ENCODE assay signal across 22 cellular contexts in the genomic region with DNA sequence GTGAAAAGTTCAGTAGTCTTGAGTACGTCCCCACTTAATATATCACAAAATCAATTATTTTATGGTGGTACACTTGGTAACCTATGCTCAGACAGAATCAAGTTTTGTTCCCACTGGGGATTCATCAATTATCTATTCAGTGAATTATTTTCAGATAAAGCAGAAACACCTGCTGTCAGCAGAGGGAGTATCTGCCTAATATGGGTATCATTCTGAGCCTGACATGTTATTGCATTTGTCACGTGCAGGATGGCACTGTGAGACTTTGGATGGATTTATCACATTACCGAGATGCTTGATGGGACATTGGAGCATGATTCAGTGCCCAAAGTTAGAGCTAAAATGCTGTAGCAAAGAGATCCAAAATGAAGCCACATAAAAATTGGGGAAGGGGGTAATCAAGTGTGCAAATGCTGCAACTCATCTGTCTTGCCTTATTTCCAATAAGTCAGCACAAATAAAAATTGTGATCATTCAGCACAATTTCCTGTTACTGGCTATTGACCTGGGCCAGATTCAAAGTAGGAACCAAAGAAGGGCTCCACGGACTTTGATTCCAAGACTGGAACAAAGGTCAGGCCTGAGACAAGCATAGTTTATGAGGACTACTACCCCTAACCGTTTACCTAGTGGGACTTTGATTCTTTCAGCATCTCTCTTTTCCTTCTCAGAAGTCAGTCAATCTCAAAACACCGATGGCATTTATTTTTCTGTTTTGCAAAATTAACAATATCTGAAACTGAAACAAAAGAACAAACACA.
DNase-seq lines count a peak whose midpoint lies in the region; ATAC-seq, FAIRE-seq and TF ChIP-seq lines count a peak whose summit lies in the region.
"Had no signal": no experiment of that assay in that cellular context is flagged by ENCODE, and none has a peak within 500 bp of the region (broad histone marks: within the 10 kb centered on the region; RNA-seq: fewer than 3 reads in every experiment).

No MANE protein-coding gene starts in this region.

- ATAC-seq in HCT116 (no peak), K562 (no peak), HG03342 (IDR thresholded peaks at IDR 0.05; ENCODE audit: unreplicated experiment) (no peak)
- ATAC-seq: stimulated activated naive CD8-positive, alpha-beta T cell treated with anti-CD3 and anti-CD28 coated beads, Interleukin-15, amount 100 ng/mL, for 72 hours had no signal

- CTCF ChIA-PET in HCT116 (lab: Charles Lee), result no interaction called here
- CTCF ChIA-PET in K562 (lab: Yijun Ruan, JAX; ENCODE audit: low intra/inter-chr PET ratio), result no interaction called here

- H3K79me2 ChIP-seq in HCT116 (ENCODE audit: insufficient read depth, low read length), result no peaks in the 10 kb centered on the region
- no peaks in the 10 kb centered on the region for H3K79me2 ChIP-seq in MM.1S (ENCODE audit: low read length)
- H3K79me2 ChIP-seq in K562 (ENCODE audit: control insufficient read depth, insufficient read depth, low read length), result no peaks in the 10 kb centered on the region

- no peak for DNase-seq in HCT116 (ENCODE audit: low read depth, low spot score)
- peak; percentile 17 for DNase-seq in MM.1S
- no peak for DNase-seq in K562 (ENCODE audit: extremely low read depth in 1 of 4, low spot score in 3 of 4)
- DNase-seq in mucosa of gallbladder (ENCODE audit: low spot score), result peak; percentile 39
- DNase-seq in midbrain (lab: John Stamatoyannopoulos, UW), result no peak
- no peak for DNase-seq in vagina (ENCODE audit: extremely low spot score in 2 of 2)
- DNase-seq: activated CD4-positive, alpha-beta T cell treated with anti-CD3 and anti-CD28 coated beads, Interleukin-2, amount 50 U/mL, for 1 hour; activated CD8-positive, alpha-beta memory T cell treated with anti-CD3 and anti-CD28 coated beads, Interleukin-2, amount 50 U/mL, for 4 hours; brain microvascular endothelial cell; cortex of kidney; H7; NCI-H1048; NCI-H2029 treated with DMSO at 0.1 percent for 48 hours; NCI-H510A; nucleus accumbens; OCI-M1; SIG-M5; stimulated activated CD4-positive, alpha-beta T cell treated with anti-CD3 and anti-CD28 coated beads, Interleukin-4, amount 100 ng/mL, for 4 hours; stimulated activated naive CD8-positive, alpha-beta T cell treated with anti-CD3 and anti-CD28 coated beads, Interleukin-15, amount 100 ng/mL, for 72 hours; upper lobe of left lung had no signal

- no peak for FAIRE-seq in K562 (lab: Jason Lieb, UNC)

- H3K4me1 ChIP-seq in HCT116 (ENCODE audit: control insufficient read depth in 1 of 2, insufficient read depth in 2 of 2, low read length in 2 of 2) (no peaks in the 10 kb centered on the region), MM.1S (ENCODE audit: low read length) (peaks cover 20% of the 10 kb centered on the region; the same call in 1 of the 2 replicates), K562 (replicated peaks in 1 of 2; ENCODE audit: control insufficient read depth in 2 of 2, insufficient read depth in 2 of 2, low read length in 2 of 2) (no peaks in the 10 kb centered on the region), vagina (no peaks in the 10 kb centered on the region)
- H3K4me1 ChIP-seq: upper lobe of left lung had no signal

- in situ Hi-C loops in K562 (cut with MboI), result no loop called here

- no peak overlapping the region for H3K4me2 ChIP-seq in HCT116 (ENCODE audit: low read length)
- H3K4me2 ChIP-seq in MM.1S (ENCODE audit: low read depth, low read length), result peak overlapping the region; percentile 29
- H3K4me2 ChIP-seq in K562 (ENCODE audit: insufficient read depth, low read length), result no peak overlapping the region

- intact Hi-C loops in HCT116 (cut with micrococcal nuclease), result no loop called here
- intact Hi-C loops in K562 (cut with micrococcal nuclease), result no loop called here
- intact Hi-C loops in vagina (cut with DNase I), result no loop called here

- TF ChIP-seq RAD21 in HCT116 (IDR thresholded peaks at IDR 0.05; ENCODE audit: low read depth) (peak; percentile 42), K562 (CRISPR knock-in tag; conservative IDR thresholded peaks at IDR 0.05 in 1 of 2, IDR thresholded peaks at IDR 0.05 in 1 of 2) (no peak)

- TF ChIP-seq CTCF in HCT116 (IDR thresholded peaks at IDR 0.05 in 2 of 3, conservative IDR thresholded peaks at IDR 0.05 in 1 of 3; ENCODE audit: borderline replicate concordance in 1 of 3, insufficient read depth in 1 of 3, low read depth in 2 of 3, low read length in 2 of 3) (peak in 2 of 3 experiments; percentile 22 to 36; a peak in 2 of 6 replicates), MM.1S (IDR thresholded peaks at IDR 0.05; ENCODE audit: low read length) (peak; percentile 44), K562 (IDR thresholded peaks at IDR 0.05 in 2 of 3, conservative IDR thresholded peaks at IDR 0.05 in 1 of 3; ENCODE audit: insufficient read depth in 2 of 3, low read depth in 1 of 3, low read length in 3 of 3) (no peak), vagina (IDR thresholded peaks at IDR 0.05) (no peak)

- no peaks in the 10 kb centered on the region for H3K9me1 ChIP-seq in K562 (ENCODE audit: control insufficient read depth, insufficient read depth, low read length)

- H3K4me3 ChIP-seq in HCT116 (replicated peaks in 1 of 2; ENCODE audit: low read depth in 1 of 2, low read length in 2 of 2), result no peak overlapping the region
- peak overlapping the region; percentile 4; the same call in 1 of the 2 replicates for H3K4me3 ChIP-seq in MM.1S (ENCODE audit: low read length)
- H3K4me3 ChIP-seq in K562, result no peak overlapping the region
- no peak overlapping the region for H3K4me3 ChIP-seq in vagina
- H3K4me3 ChIP-seq: lung, upper lobe of left lung had no signal

- no peak overlapping the region for H3K9ac ChIP-seq in HCT116 (ENCODE audit: low read length)
- H3K9ac ChIP-seq in MM.1S (ENCODE audit: low read length), result no peak overlapping the region
- no peak overlapping the region for H3K9ac ChIP-seq in K562 (ENCODE audit: insufficient read depth in 1 of 2, low read depth in 2 of 2, low read length in 2 of 2)

- H3K9me2 ChIP-seq in HCT116 (ENCODE audit: insufficient read depth) (no peaks in the 10 kb centered on the region), MM.1S (replicated peaks; ENCODE audit: insufficient read depth, low read length) (no peaks in the 10 kb centered on the region)

- H3F3A ChIP-seq in MM.1S (ENCODE audit: insufficient read depth, low read length), result no peaks in the 10 kb centered on the region

- TF ChIP-seq EP300 in K562 (IDR thresholded peaks at IDR 0.05; ENCODE audit: low read length), result no peak

- RAD21 ChIA-PET in HCT116 (lab: Charles Lee; ENCODE audit: low non-redundant PET in 1 of 2, low total read pairs in 2 of 2, uncharacterized antibody in 2 of 2, unreplicated experiment in 2 of 2), result no interaction called here

- H3K9me3 ChIP-seq in HCT116 (ENCODE audit: control insufficient read depth in 1 of 2, insufficient read depth in 1 of 2, low read depth in 1 of 2, low read length in 2 of 2) (no peaks in the 10 kb centered on the region), MM.1S (replicated peaks; ENCODE audit: insufficient read depth, low read length) (no peaks in the 10 kb centered on the region), K562 (replicated peaks; ENCODE audit: control insufficient read depth, insufficient read depth, low read depth, low read length) (no peaks in the 10 kb centered on the region), vagina (no peaks in the 10 kb centered on the region)
- H3K9me3 ChIP-seq: upper lobe of left lung had no signal

- 0% methylated on average over 6 of the region's 6 CpGs for WGBS in K562 (ENCODE audit: insufficient coverage, low coverage, missing lambda C conversion rate)

- no peaks in the 10 kb centered on the region for H3K27me3 ChIP-seq in HCT116 (ENCODE audit: insufficient read depth, low read length)
- no peaks in the 10 kb centered on the region for H3K27me3 ChIP-seq in MM.1S (replicated peaks; ENCODE audit: insufficient read depth, low read length)
- no peaks in the 10 kb centered on the region for H3K27me3 ChIP-seq in K562 (ENCODE audit: control insufficient read depth in 2 of 2, insufficient read depth in 2 of 2, low read length in 2 of 2)
- H3K27me3 ChIP-seq in vagina, result no peaks in the 10 kb centered on the region
- H3K27me3 ChIP-seq: brain microvascular endothelial cell, upper lobe of left lung had no signal

- H2AFZ ChIP-seq in HCT116 (ENCODE audit: low read depth, low read length, poor library complexity, severe bottlenecking), result no peak overlapping the region
- H2AFZ ChIP-seq in MM.1S (ENCODE audit: low read length), result peak overlapping the region; percentile 52; the same call in 1 of the 2 replicates
- H2AFZ ChIP-seq in K562 (ENCODE audit: low read depth, low read length), result no peak overlapping the region

- POLR2A ChIA-PET in HCT116 (lab: Charles Lee), result no interaction called here
- POLR2A ChIA-PET in K562 (lab: Yijun Ruan, JAX), result no interaction called here

- no TSS peak for BruUV-seq in HCT116 (replicated peaks; lab: Mats Ljungman, UMichigan)
- no TSS peak for BruUV-seq in K562 (replicated peaks; lab: Mats Ljungman, UMichigan)

- H3K36me3 ChIP-seq in HCT116 (ENCODE audit: control insufficient read depth in 1 of 2, insufficient read depth in 2 of 2, low read length in 2 of 2) (no peaks in the 10 kb centered on the region), MM.1S (replicated peaks; ENCODE audit: insufficient read depth, low read length) (no peaks in the 10 kb centered on the region), K562 (ENCODE audit: control insufficient read depth, insufficient read depth, low read length) (no peaks in the 10 kb centered on the region), vagina (no peaks in the 10 kb centered on the region)
- H3K36me3 ChIP-seq: brain microvascular endothelial cell, upper lobe of left lung had no signal

- no peak for TF ChIP-seq POLR2A in HCT116 (IDR thresholded peaks at IDR 0.05; ENCODE audit: borderline replicate concordance, extremely low read depth, insufficient read depth, insufficient read length)
- TF ChIP-seq POLR2A in K562 (conservative IDR thresholded peaks at IDR 0.05), result no peak
- TF ChIP-seq POLR2A in vagina (IDR thresholded peaks at IDR 0.05), result no peak

- no peak overlapping the region for H3K27ac ChIP-seq in HCT116 (ENCODE audit: low read depth, low read length)
- H3K27ac ChIP-seq in MM.1S (ENCODE audit: low read length), result peak overlapping the region; percentile 5; the same call in 1 of the 2 replicates
- H3K27ac ChIP-seq in K562 (ENCODE audit: extremely low read depth, low read depth, low read length), result no peak overlapping the region
- H3K27ac ChIP-seq in vagina, result no peak overlapping the region
- H3K27ac ChIP-seq: brain microvascular endothelial cell, upper lobe of left lung had no signal

- H4K20me1 ChIP-seq in HCT116 (ENCODE audit: insufficient read depth) (no peaks in the 10 kb centered on the region), MM.1S (ENCODE audit: insufficient read depth, low read length) (no peaks in the 10 kb centered on the region), K562 (replicated peaks; ENCODE audit: control insufficient read depth, insufficient read depth, low read length) (no peaks in the 10 kb centered on the region)

TF ChIP-seq in HCT116, 20 proteins besides CTCF, POLR2A, EP300 and RAD21:
- peak; percentile 80 for TF ChIP-seq SRF (IDR thresholded peaks at IDR 0.05; ENCODE audit: low read depth)
- TF ChIP-seq ZNF274 (IDR thresholded peaks at IDR 0.05; ENCODE audit: low read depth, low read length), result no peak
TF ChIP-seq in HCT116: peak in this region for 1.

TF ChIP-seq in K562, 482 proteins besides CTCF, POLR2A, EP300 and RAD21 (continues in another document):
- TF ChIP-seq ZNF316 (IDR thresholded peaks at IDR 0.05), result peak; percentile 26; the same call in 1 of the 2 replicates
- TF ChIP-seq HIVEP1 (CRISPR knock-in tag; IDR thresholded peaks at IDR 0.05), result no peak

Comparison
In these comparisons a context has a peak if more than half of its experiments do, and no peak if none do; other contexts are left out.
1. DNase-seq: peak in MM.1S (single experiment) and mucosa of gallbladder (single experiment); none in HCT116 (single experiment), K562 (0 of 4), midbrain (single experiment) and vagina (0 of 2).
2. CTCF ChIP-seq: peak in HCT116 (2 of 3) and MM.1S (single experiment); none in K562 (0 of 3) and vagina (0 of 3).